In the genomic region with DNA sequence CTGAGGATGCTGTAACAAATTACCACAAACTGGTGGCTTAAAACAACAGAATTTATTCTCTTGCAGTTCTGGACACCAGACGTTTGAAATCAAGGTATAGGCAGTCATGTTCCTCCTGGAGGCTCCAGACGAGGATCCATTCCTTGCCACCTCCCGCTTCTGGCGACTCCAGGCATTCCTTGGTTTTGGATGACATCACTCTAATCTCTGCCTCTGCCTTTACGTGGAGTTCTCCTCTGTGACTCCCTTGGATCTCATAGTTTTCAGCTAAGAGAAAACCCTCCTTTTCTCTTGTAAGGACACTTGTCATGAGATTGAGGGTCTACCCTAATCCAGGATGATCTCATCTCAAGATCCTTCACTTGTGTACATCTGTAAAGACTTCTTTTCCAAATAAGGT, we compare ENCODE assay signal across 25 cellular contexts. TPM values are rescaled to one million over a fixed set of nuclear protein-coding genes. Genes with fewer than 3 reads are reported as not detected.
"Had no signal": no experiment of that assay in that cellular context is flagged by ENCODE, and none has a peak within 500 bp of the region (broad histone marks: within the 10 kb centered on the region; RNA-seq: fewer than 3 reads in every experiment).

No MANE protein-coding gene starts in this region.

- H3K9me3 ChIP-seq: MG63, SJSA1 had no signal

- DNase-seq: KBM-7, MG63, NCI-H1092, NCI-H1105 treated with DMSO at 0.1 percent for 48 hours, NCI-H1417 treated with DMSO at 0.1 percent for 48 hours, NCI-H146, NCI-H1694 treated with DMSO at 0.1 percent for 48 hours, NCI-H2029, NCI-H2081 treated with DMSO at 0.1 percent for 48 hours, NCI-H2171, NCI-H226, NCI-H446, NCI-H510A, NCI-H524 treated with DMSO at 0.1 percent for 48 hours, NCI-H69, NCI-H774, Right ventricle myocardium superior, RPMI8226, SIG-M5 had no signal

- H3K27ac ChIP-seq: HL-60, SJSA1, SK-N-MC had no signal

- H3K4me3 ChIP-seq: MG63, SJSA1, SK-N-MC had no signal

- H3K27me3 ChIP-seq: MG63, SJSA1 had no signal

- FAIRE-seq: HTR-8/SVneo, RCC 7860 had no signal

- H3K36me3 ChIP-seq: MG63, SJSA1 had no signal

- H3K4me1 ChIP-seq: SJSA1 had no signal

RNA-seq across cellular contexts. Expression of a gene that starts 32.8 kb away (rescaled TPM):
- total RNA-seq: LHCN-M2, Right ventricle myocardium superior, SJSA1 had no signal
